Comparison of ENCODE assay signal across 8 cellular contexts in genomic region chr6:151440930-151441329, GRCh38. TPM values are rescaled to one million over a fixed set of nuclear protein-coding genes. Genes with fewer than 3 reads are reported as not detected.
DNase-seq lines count a peak whose midpoint lies in the region; ATAC-seq and TF ChIP-seq lines count a peak whose summit lies in the region.

No MANE protein-coding gene starts in this region.

- peak overlapping the region; percentile 23 for H3K27ac ChIP-seq in hepatocyte

- peak overlapping the region; percentile 46 for H3K4me2 ChIP-seq in hepatocyte

- H3K36me3 ChIP-seq in hepatocyte (replicated peaks; ENCODE audit: insufficient read depth, low read depth) = no peaks in the 10 kb centered on the region

- no peaks in the 10 kb centered on the region for H4K20me1 ChIP-seq in hepatocyte (ENCODE audit: insufficient read depth, poor library complexity, severe bottlenecking)

- peaks cover 81% of the 10 kb centered on the region for H3K79me2 ChIP-seq in hepatocyte

- H3K9me3 ChIP-seq in hepatocyte (ENCODE audit: low read depth) = no peaks in the 10 kb centered on the region

- TF ChIP-seq CTCF in hepatocyte (IDR thresholded peaks at IDR 0.05; ENCODE audit: poor library complexity) = peak; percentile 59

- peak; percentile 60 for ATAC-seq in GM19035 (IDR thresholded peaks at IDR 0.05; ENCODE audit: unreplicated experiment)

- H3K9me2 ChIP-seq in hepatocyte (replicated peaks; ENCODE audit: insufficient read depth) = no peaks in the 10 kb centered on the region

- H3K4me1 ChIP-seq in hepatocyte (ENCODE audit: insufficient read depth) = peaks cover 22% of the 10 kb centered on the region

- H3K27me3 ChIP-seq in hepatocyte = no peaks in the 10 kb centered on the region

- no peak overlapping the region for H2AFZ ChIP-seq in hepatocyte

- DNase-seq in AG20443 (ENCODE audit: low spot score) (peak; percentile 28), NAMALWA (ENCODE audit: low spot score) (peak; percentile 24), hepatocyte (ENCODE audit: low spot score) (no peak), cerebellum (ENCODE audit: low spot score) (no peak), NCI-H187 treated with DMSO at 0.1 percent for 48 hours (lab: John Stamatoyannopoulos, UW) (no peak), COLO668 (lab: John Stamatoyannopoulos, UW; ENCODE audit: unreplicated experiment) (no peak), NCI-H526 treated with DMSO at 0.1 percent for 48 hours (lab: John Stamatoyannopoulos, UW) (no peak)

- no peak overlapping the region for H3K4me3 ChIP-seq in hepatocyte

- 97% methylated on average over 2 of the region's 2 CpGs for WGBS in hepatocyte (ENCODE audit: low lambda C conversion rate, missing lambda C conversion rate)

RNA-seq across cellular contexts. Expression of gene RMND1, which starts 11.0 kb away (rescaled TPM):
- total RNA-seq in hepatocyte (41.9 and 43.5 TPM in 2 replicates), cerebellum (29.5 TPM)
- 24.1 and 27.1 TPM in 2 replicates for polyA plus RNA-seq in hepatocyte

RNA-seq across cellular contexts. Expression of gene ZBTB2, which starts 49.6 kb away (rescaled TPM):
- total RNA-seq in hepatocyte (17.3 and 17.4 TPM in 2 replicates), cerebellum (6.9 TPM)
- 10.2 and 10.6 TPM in 2 replicates for polyA plus RNA-seq in hepatocyte

RNA-seq across cellular contexts. Expression of gene CCDC170, which starts 52.9 kb away (rescaled TPM):
- 0.88 and 1.2 TPM in 2 replicates for total RNA-seq in hepatocyte
- polyA plus RNA-seq in hepatocyte = 0.60 and 1.2 TPM in 2 replicates
- 2.6 TPM for total RNA-seq in cerebellum

Comparison
In these comparisons a context has a peak if more than half of its experiments do, and no peak if none do; other contexts are left out.
1. DNase-seq: peak in AG20443 (single experiment) and NAMALWA (single experiment); none in hepatocyte (single experiment), cerebellum (single experiment), NCI-H187 treated with DMSO at 0.1 percent for 48 hours (single experiment), COLO668 (single experiment) and NCI-H526 treated with DMSO at 0.1 percent for 48 hours (single experiment).